Comparison of ENCODE assay signal across 14 cellular contexts in the genomic region with DNA sequence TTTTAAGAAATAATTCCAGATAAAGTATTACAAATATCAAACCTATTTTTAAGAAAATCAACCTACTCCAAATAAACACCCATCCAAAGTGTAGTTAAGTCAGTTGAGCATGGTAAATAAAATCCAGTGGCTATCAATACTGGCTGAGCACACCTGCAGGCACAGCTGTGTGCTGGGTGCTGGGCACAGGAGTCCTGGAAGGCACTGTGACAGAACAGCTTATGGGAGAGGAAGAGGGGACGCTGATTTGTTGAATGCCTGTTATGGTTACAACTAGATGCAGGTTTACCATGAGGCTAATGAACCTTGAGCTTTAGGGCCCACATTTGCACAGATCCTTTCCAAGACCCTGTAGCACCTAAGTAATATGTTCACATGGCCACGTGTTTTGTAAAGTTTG.
"Had no signal": no experiment of that assay in that cellular context is flagged by ENCODE, and none has a peak within 500 bp of the region (broad histone marks: within the 10 kb centered on the region; RNA-seq: fewer than 3 reads in every experiment).

No MANE protein-coding gene starts in this region.

- H3K4me2 ChIP-seq: smooth muscle cell had no signal

- H3K9me3 Mint-ChIP-seq: activated T-helper 1 cell treated with anti-CD3 and anti-CD28 coated beads, Interleukin-12 subunit alpha, Interleukin-12 subunit beta, Interleukin-2, Interleukin-4 antibody, amounts not matched to agents 30 ng/mL and 10 ng/mL and 1 ng/mL, durations not matched to agents 14 hours and 24 hours and 36 hours had no signal

- H3K36me3 ChIP-seq: cardiac muscle cell, heart left ventricle, right atrium auricular region, tibial nerve, vagina had no signal

- DNase-seq: activated CD4-positive, alpha-beta T cell treated with anti-CD3 and anti-CD28 coated beads for 48 hours; activated naive CD4-positive, alpha-beta T cell; foreskin melanocyte; heart left ventricle; left colon; midbrain had no signal

- H3K4me1 Mint-ChIP-seq: WTC11 had no signal

- ATAC-seq: heart left ventricle, left colon, WTC11 had no signal

- H3K9me3 ChIP-seq: heart left ventricle, right atrium auricular region, tibial nerve, vagina had no signal

- H3K4me3 ChIP-seq: cardiac muscle cell, lung, right atrium auricular region, smooth muscle cell, tibial nerve, vagina had no signal

- H3K27me3 ChIP-seq: right atrium auricular region, tibial nerve, vagina had no signal

- H3K27ac ChIP-seq: cardiac muscle cell, right atrium auricular region, tibial nerve, vagina had no signal

- H3K27ac Mint-ChIP-seq: activated T-helper 1 cell treated with anti-CD3 and anti-CD28 coated beads, Interleukin-12 subunit alpha, Interleukin-12 subunit beta, Interleukin-2, Interleukin-4 antibody, amounts not matched to agents 30 ng/mL and 10 ng/mL and 1 ng/mL, durations not matched to agents 14 hours and 24 hours and 36 hours; WTC11 had no signal

- H3K4me1 ChIP-seq: right atrium auricular region, vagina had no signal

- H3K4me3 Mint-ChIP-seq: activated T-helper 1 cell treated with anti-CD3 and anti-CD28 coated beads, Interleukin-12 subunit alpha, Interleukin-12 subunit beta, Interleukin-2, Interleukin-4 antibody, amounts not matched to agents 30 ng/mL and 10 ng/mL and 1 ng/mL, durations not matched to agents 14 hours and 24 hours and 36 hours; WTC11 had no signal
